15 cellular contexts compared by ENCODE assay signal in the genomic region with DNA sequence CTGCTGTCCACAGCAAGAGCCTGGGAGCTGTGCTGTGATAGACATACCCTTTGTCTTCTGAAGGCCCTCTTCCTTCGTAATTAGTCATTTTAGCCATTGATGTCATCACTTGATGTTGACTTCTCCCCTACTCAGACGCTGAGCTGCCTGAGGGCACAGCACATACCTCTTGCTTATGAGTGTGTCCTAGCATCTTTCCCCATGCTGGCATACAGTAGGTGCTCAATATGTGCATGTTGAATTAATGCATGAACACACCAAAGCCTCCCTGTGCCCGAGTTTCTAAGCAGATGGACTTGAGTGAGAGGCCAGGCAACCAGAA. TPM values are rescaled to one million over a fixed set of nuclear protein-coding genes. Genes with fewer than 3 reads are reported as not detected.
DNase-seq lines count a peak whose midpoint lies in the region; ATAC-seq and TF ChIP-seq lines count a peak whose summit lies in the region.
"Had no signal": no experiment of that assay in that cellular context is flagged by ENCODE, and none has a peak within 500 bp of the region (broad histone marks: within the 10 kb centered on the region; RNA-seq: fewer than 3 reads in every experiment).

No MANE protein-coding gene starts in this region.

- no peak overlapping the region for H3K4me3 ChIP-seq in CD8-positive, alpha-beta T cell (ENCODE audit: low read depth, low read length)
- H3K4me3 ChIP-seq in vagina (no peak overlapping the region), MG63 (no peak overlapping the region)
- H3K4me3 ChIP-seq: hepatocyte, Peyer's patch had no signal

- no peak overlapping the region for H3K4me3 Mint-ChIP-seq in CD8-positive, alpha-beta T cell
- no peak overlapping the region for H3K4me3 Mint-ChIP-seq in activated CD8-positive, alpha-beta T cell treated with anti-CD3 and anti-CD28 coated beads for 36 hours
- H3K4me3 Mint-ChIP-seq in glutamatergic neuron (ENCODE audit: unreplicated experiment) = no peak overlapping the region
- H3K4me3 Mint-ChIP-seq: activated naive CD4-positive, alpha-beta T cell treated with anti-CD3 and anti-CD28 coated beads, Interleukin-2, amount 50 U/mL, for 24 hours had no signal

- H3K27ac Mint-ChIP-seq in CD8-positive, alpha-beta T cell = peak overlapping the region; percentile 45
- peak overlapping the region; percentile 86 for H3K27ac Mint-ChIP-seq in activated CD8-positive, alpha-beta T cell treated with anti-CD3 and anti-CD28 coated beads for 36 hours
- peak overlapping the region; percentile 8 for H3K27ac Mint-ChIP-seq in glutamatergic neuron (ENCODE audit: unreplicated experiment)
- H3K27ac Mint-ChIP-seq: activated naive CD4-positive, alpha-beta T cell treated with anti-CD3 and anti-CD28 coated beads, Interleukin-2, amount 50 U/mL, for 24 hours had no signal

- peaks cover 40% of the 10 kb centered on the region for H3K4me1 Mint-ChIP-seq in CD8-positive, alpha-beta T cell (ENCODE audit: low read depth)
- H3K4me1 Mint-ChIP-seq in activated CD8-positive, alpha-beta T cell treated with anti-CD3 and anti-CD28 coated beads for 36 hours (ENCODE audit: low read depth) = peaks cover 60% of the 10 kb centered on the region
- peaks cover 13% of the 10 kb centered on the region for H3K4me1 Mint-ChIP-seq in glutamatergic neuron (ENCODE audit: low read depth, unreplicated experiment)

- H3K27ac ChIP-seq in CD8-positive, alpha-beta T cell (ENCODE audit: low read depth, low read length) = no peak overlapping the region
- no peak overlapping the region for H3K27ac ChIP-seq in vagina
- H3K27ac ChIP-seq: hepatocyte had no signal

- ATAC-seq in CD8-positive, alpha-beta T cell = no peak
- ATAC-seq in GM18868 (IDR thresholded peaks at IDR 0.05; ENCODE audit: unreplicated experiment) (peak; percentile 31), GM19324 (IDR thresholded peaks at IDR 0.05; ENCODE audit: low FRiP score, unreplicated experiment) (no peak), GM21423 (IDR thresholded peaks at IDR 0.05; ENCODE audit: unreplicated experiment) (no peak)
- ATAC-seq in activated CD8-positive, alpha-beta T cell treated with anti-CD3 and anti-CD28 coated beads for 36 hours = peak; percentile 72
- ATAC-seq: esophagus mucosa, left lobe of liver had no signal

- no peak for TF ChIP-seq CTCF in CD8-positive, alpha-beta T cell (IDR thresholded peaks at IDR 0.05)
- TF ChIP-seq CTCF in activated CD8-positive, alpha-beta T cell treated with anti-CD3 and anti-CD28 coated beads for 36 hours (IDR thresholded peaks at IDR 0.05) = no peak
- no peak for TF ChIP-seq CTCF in glutamatergic neuron (IDR thresholded peaks at IDR 0.05; ENCODE audit: partially characterized antibody, unreplicated experiment)
- TF ChIP-seq CTCF in vagina (IDR thresholded peaks at IDR 0.05) = no peak

- H3K27me3 ChIP-seq in CD8-positive, alpha-beta T cell (ENCODE audit: insufficient read depth, low read length) = no peaks in the 10 kb centered on the region
- H3K27me3 ChIP-seq in vagina (no peaks in the 10 kb centered on the region), MG63 (no peaks in the 10 kb centered on the region; the same call in 1 of the 2 replicates)

- H3K36me3 Mint-ChIP-seq in CD8-positive, alpha-beta T cell = peaks cover 27% of the 10 kb centered on the region
- peaks cover 24% of the 10 kb centered on the region for H3K36me3 Mint-ChIP-seq in activated CD8-positive, alpha-beta T cell treated with anti-CD3 and anti-CD28 coated beads for 36 hours (ENCODE audit: low read depth)
- H3K36me3 Mint-ChIP-seq in glutamatergic neuron (ENCODE audit: unreplicated experiment) = no peaks in the 10 kb centered on the region

- no peaks in the 10 kb centered on the region for H3K9me3 ChIP-seq in CD8-positive, alpha-beta T cell (ENCODE audit: low read length)
- no peaks in the 10 kb centered on the region for H3K9me3 ChIP-seq in vagina
- H3K9me3 ChIP-seq in MG63 = no peaks in the 10 kb centered on the region
- H3K9me3 ChIP-seq: Peyer's patch had no signal

- no peaks in the 10 kb centered on the region for H3K9me3 Mint-ChIP-seq in CD8-positive, alpha-beta T cell
- no peaks in the 10 kb centered on the region for H3K9me3 Mint-ChIP-seq in activated CD8-positive, alpha-beta T cell treated with anti-CD3 and anti-CD28 coated beads for 36 hours
- peaks cover 6% of the 10 kb centered on the region for H3K9me3 Mint-ChIP-seq in glutamatergic neuron (ENCODE audit: unreplicated experiment)
- H3K9me3 Mint-ChIP-seq: activated naive CD4-positive, alpha-beta T cell treated with anti-CD3 and anti-CD28 coated beads, Interleukin-2, amount 50 U/mL, for 24 hours had no signal

- CTCF ChIA-PET in CD8-positive, alpha-beta T cell (lab: Charles Lee) = interaction anchor here (1.7 to 5.9 kb wide), 3 partner anchors 9 to 100 kb away, joined by 8 to 57 read pairs (median 54); no protein-coding TSS in a partner anchor
- CTCF ChIA-PET in activated CD8-positive, alpha-beta T cell treated with anti-CD3 and anti-CD28 coated beads for 36 hours (lab: Charles Lee) = interaction anchor here (0.8 to 6.3 kb wide), 5 partner anchors 14 to 166 kb away, joined by 3 to 48 read pairs (median 3); partner anchors contain the start of genes PPP1R16B and SLC32A1

- peaks cover 7% of the 10 kb centered on the region for H3K36me3 ChIP-seq in CD8-positive, alpha-beta T cell (ENCODE audit: insufficient read depth, low read length)
- H3K36me3 ChIP-seq in vagina = no peaks in the 10 kb centered on the region
- H3K36me3 ChIP-seq in MG63 = no peaks in the 10 kb centered on the region
- H3K36me3 ChIP-seq: Peyer's patch had no signal

- peaks cover 10% of the 10 kb centered on the region for H3K4me1 ChIP-seq in CD8-positive, alpha-beta T cell (ENCODE audit: insufficient read depth, low read length)
- peaks cover 14% of the 10 kb centered on the region for H3K4me1 ChIP-seq in vagina

- no peaks in the 10 kb centered on the region for H3K27me3 Mint-ChIP-seq in CD8-positive, alpha-beta T cell (ENCODE audit: low read depth)
- no peaks in the 10 kb centered on the region for H3K27me3 Mint-ChIP-seq in activated CD8-positive, alpha-beta T cell treated with anti-CD3 and anti-CD28 coated beads for 36 hours
- peaks cover 5% of the 10 kb centered on the region for H3K27me3 Mint-ChIP-seq in glutamatergic neuron (ENCODE audit: unreplicated experiment)
- H3K27me3 Mint-ChIP-seq: activated naive CD4-positive, alpha-beta T cell treated with anti-CD3 and anti-CD28 coated beads, Interleukin-2, amount 50 U/mL, for 24 hours had no signal

- POLR2A ChIA-PET in CD8-positive, alpha-beta T cell (lab: Charles Lee) = no interaction called here
- POLR2A ChIA-PET in activated CD8-positive, alpha-beta T cell treated with anti-CD3 and anti-CD28 coated beads for 36 hours (lab: Charles Lee) = interaction anchor here (1.1 to 4.7 kb wide), 2 partner anchors 8 to 59 kb away, joined by 3 to 17 read pairs; no protein-coding TSS in a partner anchor

- intact Hi-C loops in CD8-positive, alpha-beta T cell (cut with DNase I, micrococcal nuclease) = loop anchor here (5.0 kb wide), 3 partner anchors 48 to 123 kb away; no protein-coding TSS in a partner anchor
- intact Hi-C loops in activated CD8-positive, alpha-beta T cell treated with anti-CD3 and anti-CD28 coated beads for 36 hours (cut with micrococcal nuclease) = loop anchor here (5.0 to 10.0 kb wide), 2 partner anchors 83 to 226 kb away; partner anchors contain the start of gene PPP1R16B
- intact Hi-C loops in vagina (cut with DNase I) = no loop called here

- no peak for TF ChIP-seq POLR2A in vagina (IDR thresholded peaks at IDR 0.05)

- no peak for DNase-seq in CD8-positive, alpha-beta T cell
- peak; percentile 47 for DNase-seq in activated CD8-positive, alpha-beta T cell treated with anti-CD3 and anti-CD28 coated beads for 36 hours
- no peak for DNase-seq in glutamatergic neuron
- no peak for DNase-seq in vagina (ENCODE audit: extremely low spot score in 2 of 2)
- no peak for DNase-seq in MG63
- DNase-seq: NCI-H1105, NCI-H446 had no signal

RNA-seq across cellular contexts. Expression of gene FAM83D, which starts 35.8 kb away (rescaled TPM):
- total RNA-seq in CD8-positive, alpha-beta T cell = 1 to 10 TPM; 5.3 to 6.3 TPM
- total RNA-seq in activated CD8-positive, alpha-beta T cell treated with anti-CD3 and anti-CD28 coated beads for 36 hours = 10 to 100 TPM; 12.6 to 13.8 TPM
- 4.9 TPM for total RNA-seq in glutamatergic neuron (ENCODE audit: unreplicated experiment)
- total RNA-seq in vagina = 20.4 TPM
- 71.5 and 73.9 TPM in 2 replicates for total RNA-seq in MG63 (2014; rRNA removed; shearing (Covaris generic); ENCODE audit: low replicate concordance)

Comparison
In these comparisons a context has a peak if more than half of its experiments do, and no peak if none do; other contexts are left out.
1. ATAC-seq: peak in GM18868 (single experiment) and activated CD8-positive, alpha-beta T cell treated with anti-CD3 and anti-CD28 coated beads for 36 hours (single experiment); none in CD8-positive, alpha-beta T cell (single experiment), GM19324 (single experiment) and GM21423 (single experiment).
2. H3K27ac Mint-ChIP-seq: peak in every context shown above with its lines; median percentile 86 in activated CD8-positive, alpha-beta T cell treated with anti-CD3 and anti-CD28 coated beads for 36 hours; 45 in CD8-positive, alpha-beta T cell; 8 in glutamatergic neuron.